8 cellular contexts compared by ENCODE assay signal in genomic region chr14:81269100-81269978, GRCh38. TPM values are rescaled to one million over a fixed set of nuclear protein-coding genes. Genes with fewer than 3 reads are reported as not detected.
A peak's percentile ranks its signal among the peaks of the same experiment; 100 is the strongest.
DNase-seq lines count a peak whose midpoint lies in the region; ATAC-seq lines count a peak whose summit lies in the region.

No MANE protein-coding gene starts in this region.

- H3K27me3 ChIP-seq in adipocyte (replicated peaks; ENCODE audit: control insufficient read depth, insufficient read depth, low read length) = peaks cover 4% of the 10 kb centered on the region

- H3K36me3 ChIP-seq in adipocyte (ENCODE audit: control insufficient read depth, insufficient read depth, low read length, severe bottlenecking) = no peaks in the 10 kb centered on the region

- intact Hi-C loops in left ventricle myocardium superior (cut with micrococcal nuclease) = loop anchor here (5.0 kb wide), 1 partner anchor 183 kb away; no protein-coding TSS in a partner anchor
- intact Hi-C loops in sciatic nerve (cut with DNase I) = loop anchor here (5.0 kb wide), 1 partner anchor 183 kb away; no protein-coding TSS in a partner anchor

- no peak overlapping the region for H3K4me3 ChIP-seq in adipocyte (ENCODE audit: low read length)

- no peak overlapping the region for H3K9ac ChIP-seq in adipocyte (ENCODE audit: low read length)

- H3K4me1 ChIP-seq in adipocyte (ENCODE audit: control insufficient read depth, insufficient read depth, low read length) = peaks cover 11% of the 10 kb centered on the region

- ATAC-seq in GM19397 (IDR thresholded peaks at IDR 0.05; ENCODE audit: unreplicated experiment) (peak; percentile 59), HG03457 (IDR thresholded peaks at IDR 0.05; ENCODE audit: unreplicated experiment) (peak; percentile 58), left ventricle myocardium superior (peak; percentile 76), sciatic nerve (peak; percentile 72)

- DNase-seq in DMS53 treated with DMSO at 0.1 percent for 48 hours (lab: John Stamatoyannopoulos, UW; ENCODE audit: unreplicated experiment) (peak; percentile 60), NCI-H345 (lab: John Stamatoyannopoulos, UW) (peak; percentile 64), adipocyte (ENCODE audit: low read depth) (peak; percentile 88), left ventricle myocardium superior (no peak), sciatic nerve (ENCODE audit: low spot score) (no peak)
- DNase-seq in activated CD4-positive, alpha-beta T cell treated with anti-CD3 and anti-CD28 coated beads, Interleukin-2, amount 50 U/mL, for 4 hours = no peak

- H3K9me3 ChIP-seq in adipocyte (ENCODE audit: control insufficient read depth, low read length) = no peaks in the 10 kb centered on the region

RNA-seq across cellular contexts. Expression of gene GTF2A1, which starts 48.6 kb away (rescaled TPM):
- total RNA-seq in left ventricle myocardium superior (18.9 TPM), sciatic nerve (34.0 TPM)

Comparison
In these comparisons a context has a peak if more than half of its experiments do, and no peak if none do; other contexts are left out.
1. DNase-seq: peak in DMS53 treated with DMSO at 0.1 percent for 48 hours (single experiment), NCI-H345 (single experiment) and adipocyte (single experiment); none in left ventricle myocardium superior (single experiment), sciatic nerve (single experiment) and activated CD4-positive, alpha-beta T cell treated with anti-CD3 and anti-CD28 coated beads, Interleukin-2, amount 50 U/mL, for 4 hours (0 of 2).
2. Peak in every context shown above with its lines, with median percentiles within 50 percentile points of each other: ATAC-seq.